In the genomic region with DNA sequence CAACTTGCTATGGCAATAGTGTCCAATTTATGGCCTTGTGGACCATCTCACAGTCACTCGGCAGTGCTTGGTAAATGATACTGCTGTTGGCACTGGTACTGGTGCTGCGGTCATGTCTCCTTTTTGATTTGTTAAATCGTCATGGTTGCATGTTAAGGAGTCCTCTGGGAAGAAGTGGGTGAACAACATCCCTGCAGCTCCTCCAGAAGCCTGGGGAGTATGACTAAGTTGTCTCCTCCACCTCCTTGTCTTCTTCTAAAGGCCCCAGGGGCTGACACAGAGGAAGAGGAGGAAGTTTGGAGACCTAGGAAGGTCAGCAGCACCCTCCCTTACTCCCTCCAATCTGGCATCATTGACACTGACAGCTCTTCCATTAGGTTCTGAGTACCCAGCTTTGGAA, we compare ENCODE assay signal across 8 cellular contexts. TPM values are rescaled to one million over a fixed set of nuclear protein-coding genes. Genes with fewer than 3 reads are reported as not detected.
DNase-seq lines count a peak whose midpoint lies in the region; ATAC-seq and TF ChIP-seq lines count a peak whose summit lies in the region.

No MANE protein-coding gene starts in this region.

- H3K27ac ChIP-seq in WERI-Rb-1 (peak overlapping the region; percentile 83), foreskin keratinocyte (peak overlapping the region; percentile 95), skin epidermis (peak overlapping the region in 20 of 21 experiments; percentile 84 to 98 (median 92))

- TF ChIP-seq CTCF in WERI-Rb-1 (IDR thresholded peaks at IDR 0.05; ENCODE audit: low read depth, low read length), result no peak
- no peak for TF ChIP-seq CTCF in foreskin keratinocyte (conservative IDR thresholded peaks at IDR 0.05)

- H3K4me3 ChIP-seq in WERI-Rb-1 (ENCODE audit: low read depth, low read length) (no peak overlapping the region), skin epidermis (no peak overlapping the region)

- peak; percentile 79 for DNase-seq in H4 (ENCODE audit: low spot score)
- DNase-seq in WERI-Rb-1, result no peak
- DNase-seq in foreskin keratinocyte, result peak; percentile 71 to 86
- DNase-seq in NCI-H1092 (lab: John Stamatoyannopoulos, UW), result no peak
- no peak for DNase-seq in activated CD4-positive, CD25-positive, alpha-beta regulatory T cell (lab: John Stamatoyannopoulos, UW)

- peaks cover 41% of the 10 kb centered on the region for H3K4me1 ChIP-seq in foreskin keratinocyte

- H3K27me3 ChIP-seq in WERI-Rb-1 (ENCODE audit: insufficient read depth, low read depth, severe bottlenecking) (no peaks in the 10 kb centered on the region), foreskin keratinocyte (no peaks in the 10 kb centered on the region)

- peak; percentile 53 for ATAC-seq in foreskin keratinocyte
- ATAC-seq in HG02938 (IDR thresholded peaks at IDR 0.05; ENCODE audit: unreplicated experiment), result no peak
- no peak for ATAC-seq in HG03354 (IDR thresholded peaks at IDR 0.05; ENCODE audit: poor library complexity, severe bottlenecking, unreplicated experiment)

- H3K36me3 ChIP-seq in WERI-Rb-1, result no peaks in the 10 kb centered on the region

- H3K9me3 ChIP-seq in WERI-Rb-1 (ENCODE audit: severe bottlenecking), result no peaks in the 10 kb centered on the region

RNA-seq across cellular contexts. Expression of gene ITPRIP, which starts 8.5 kb away (rescaled TPM):
- total RNA-seq in H4 (2014; rRNA removed; shearing (Covaris generic)), result 1.3 and 3.3 TPM in 2 replicates
- total RNA-seq in foreskin keratinocyte, result 12.3 and 12.4 TPM in 2 replicates
- polyA plus RNA-seq in foreskin keratinocyte, result 11.2 and 11.3 TPM in 2 replicates

RNA-seq across cellular contexts. Expression of gene CFAP58, which starts 23.9 kb away (rescaled TPM):
- total RNA-seq in H4 (2014; rRNA removed; shearing (Covaris generic)), result 0.08 and 0.12 TPM in 2 replicates
- total RNA-seq in foreskin keratinocyte, result 0.17 and 0.74 TPM in 2 replicates
- polyA plus RNA-seq in foreskin keratinocyte, result 0.25 and 0.48 TPM in 2 replicates

Comparison
In these comparisons a context has a peak if more than half of its experiments do, and no peak if none do; other contexts are left out.
1. DNase-seq: peak in H4 (single experiment) and foreskin keratinocyte (2 of 2); none in WERI-Rb-1 (single experiment), NCI-H1092 (single experiment) and activated CD4-positive, CD25-positive, alpha-beta regulatory T cell (0 of 4).
2. Peak in every context shown above with its lines, with median percentiles within 50 percentile points of each other: H3K27ac ChIP-seq.